In genomic region chr13:107421028-107421427, GRCh38 we compare ENCODE assay signal across 26 cellular contexts.
DNase-seq lines count a peak whose midpoint lies in the region; ATAC-seq, FAIRE-seq and TF ChIP-seq lines count a peak whose summit lies in the region.
"Had no signal": no experiment of that assay in that cellular context is flagged by ENCODE, and none has a peak within 500 bp of the region (broad histone marks: within the 10 kb centered on the region; RNA-seq: fewer than 3 reads in every experiment).

No MANE protein-coding gene starts in this region.

- H3K4me1 ChIP-seq in SK-N-SH (ENCODE audit: control insufficient read depth in 1 of 2, insufficient read depth in 2 of 2, low read depth in 1 of 2, low read length in 1 of 2) (peaks cover 0 to 4% of the 10 kb centered on the region in 2 experiments; a peak in 3 of 4 replicates), endothelial cell of umbilical vein (ENCODE audit: control insufficient read depth, extremely low read depth, insufficient read depth, low read length) (peaks cover 20% of the 10 kb centered on the region), PC-9 (replicated peaks; ENCODE audit: insufficient read depth) (peaks cover 9% of the 10 kb centered on the region; the same call in 1 of the 2 replicates)
- H3K4me1 ChIP-seq: transverse colon had no signal

- CTCF ChIA-PET in SK-N-SH (lab: Yijun Ruan, JAX), result interaction anchor here (1.1 kb wide), 1 partner anchor 11 kb away, joined by 3 read pairs; no protein-coding TSS in a partner anchor
- CTCF ChIA-PET in endothelial cell of umbilical vein (lab: Charles Lee), result interaction anchor here (1.1 to 3.0 kb wide), 4 partner anchors 9 to 231 kb away, joined by 3 to 9 read pairs (median 4); no protein-coding TSS in a partner anchor
- CTCF ChIA-PET in PC-9 (lab: Charles Lee), result no interaction called here

- no peak for FAIRE-seq in endothelial cell of umbilical vein (lab: Jason Lieb, UNC)
- FAIRE-seq: GM18507, H1, kidney had no signal

- BruUV-seq in endothelial cell of umbilical vein (replicated peaks; lab: Mats Ljungman, UMichigan), result no TSS peak
- BruUV-seq in PC-9 (replicated peaks; lab: Mats Ljungman, UMichigan), result no TSS peak

- H3K79me2 ChIP-seq in SK-N-SH (ENCODE audit: insufficient read depth), result peaks cover 23% of the 10 kb centered on the region; the same call in 1 of the 2 replicates
- no peaks in the 10 kb centered on the region for H3K79me2 ChIP-seq in endothelial cell of umbilical vein (ENCODE audit: control insufficient read depth, insufficient read depth, low read length)
- H3K79me2 ChIP-seq in PC-9 (ENCODE audit: low read depth), result no peaks in the 10 kb centered on the region

- no peaks in the 10 kb centered on the region for H3K9me1 ChIP-seq in endothelial cell of umbilical vein (replicated peaks; ENCODE audit: control insufficient read depth, extremely low read depth, insufficient read depth, low read length)

- H3K9ac ChIP-seq in SK-N-SH (no peak overlapping the region), endothelial cell of umbilical vein (replicated peaks; ENCODE audit: extremely low read depth, insufficient read depth, low read length) (no peak overlapping the region)

- TF ChIP-seq RAD21 in SK-N-SH (IDR thresholded peaks at IDR 0.05; ENCODE audit: low read length), result no peak

- no peak overlapping the region for H2AFZ ChIP-seq in SK-N-SH (ENCODE audit: low read depth)
- no peak overlapping the region for H2AFZ ChIP-seq in endothelial cell of umbilical vein (ENCODE audit: low read depth, low read length)
- no peak overlapping the region for H2AFZ ChIP-seq in PC-9

- H3K4me2 ChIP-seq in SK-N-SH (peak overlapping the region; percentile 54), endothelial cell of umbilical vein (ENCODE audit: insufficient read depth, low read length) (peak overlapping the region; percentile 23), PC-9 (no peak overlapping the region)

- H3K9me3 ChIP-seq in SK-N-SH, result no peaks in the 10 kb centered on the region
- no peaks in the 10 kb centered on the region for H3K9me3 ChIP-seq in endothelial cell of umbilical vein (replicated peaks; ENCODE audit: control insufficient read depth, insufficient read depth, low read length)
- no peaks in the 10 kb centered on the region for H3K9me3 ChIP-seq in PC-9 (ENCODE audit: insufficient read depth, low read depth)
- H3K9me3 ChIP-seq: transverse colon had no signal

- WGBS in SK-N-SH (ENCODE audit: low lambda C conversion rate), result 28% methylated on average over 2 of the region's 2 CpGs

- no peak for TF ChIP-seq EP300 in SK-N-SH (IDR thresholded peaks at IDR 0.05; ENCODE audit: borderline replicate concordance in 1 of 2, low read depth in 1 of 2, low read length in 1 of 2)

- dilution Hi-C loops in endothelial cell of umbilical vein (cut with MboI; ENCODE audit: extremely low pct_ligation_motif_present, low sequenced_read_pairs), result no loop called here

- intact Hi-C loops in endothelial cell of umbilical vein (cut with micrococcal nuclease) (no loop called here), PC-9 (cut with micrococcal nuclease; ENCODE audit: unreplicated experiment) (no loop called here)

- H3K27ac ChIP-seq in SK-N-SH (ENCODE audit: low read depth in 2 of 2, low read length in 1 of 2) (peak overlapping the region in 1 of 2 experiments; percentile 67; a peak in 2 of 4 replicates), endothelial cell of umbilical vein (ENCODE audit: insufficient read depth, low read depth, low read length) (no peak overlapping the region), PC-9 (no peak overlapping the region)
- H3K27ac ChIP-seq: transverse colon had no signal

- H3K9me2 ChIP-seq in SK-N-SH, result no peaks in the 10 kb centered on the region
- no peaks in the 10 kb centered on the region; the same call in 1 of the 2 replicates for H3K9me2 ChIP-seq in PC-9 (ENCODE audit: insufficient read depth)

- POLR2A ChIA-PET in SK-N-SH (lab: Yijun Ruan, JAX) (no interaction called here), endothelial cell of umbilical vein (lab: Charles Lee) (no interaction called here), PC-9 (lab: Charles Lee; ENCODE audit: unreplicated experiment) (no interaction called here)

- H3F3A ChIP-seq in SK-N-SH (replicated peaks; ENCODE audit: insufficient read depth), result peaks cover 6% of the 10 kb centered on the region
- no peaks in the 10 kb centered on the region for H3F3A ChIP-seq in PC-9 (ENCODE audit: insufficient read depth, low read depth)

- H3K4me3 ChIP-seq in SK-N-SH (ENCODE audit: low read depth in 2 of 2, low read length in 1 of 2) (peak overlapping the region in 1 of 2 experiments; percentile 27; a peak in 2 of 4 replicates), endothelial cell of umbilical vein (replicated peaks in 1 of 3; ENCODE audit: insufficient read depth in 1 of 3, low read depth in 1 of 3, low read length in 3 of 3) (no peak overlapping the region), PC-9 (no peak overlapping the region)
- H3K4me3 ChIP-seq: transverse colon had no signal

- TF ChIP-seq CTCF in SK-N-SH (IDR thresholded peaks at IDR 0.05) (no peak), endothelial cell of umbilical vein (IDR thresholded peaks at IDR 0.05; ENCODE audit: extremely low read depth in 1 of 2, insufficient read depth in 1 of 2, low read depth in 1 of 2, low read length in 2 of 2) (no peak), omental fat pad (IDR thresholded peaks at IDR 0.05) (no peak), PC-9 (conservative IDR thresholded peaks at IDR 0.05) (no peak)

- no peak for TF ChIP-seq POLR2A in endothelial cell of umbilical vein (IDR thresholded peaks at IDR 0.05; ENCODE audit: low read depth, low read length)

- H4K20me1 ChIP-seq in SK-N-SH (ENCODE audit: insufficient read depth) (no peaks in the 10 kb centered on the region), endothelial cell of umbilical vein (replicated peaks; ENCODE audit: control insufficient read depth, extremely low read depth, insufficient read depth, low read length) (no peaks in the 10 kb centered on the region), PC-9 (ENCODE audit: insufficient read depth) (no peaks in the 10 kb centered on the region; the same call in none of the 2 replicates)

- H3K27me3 ChIP-seq in SK-N-SH (ENCODE audit: insufficient read depth), result no peaks in the 10 kb centered on the region
- H3K27me3 ChIP-seq in endothelial cell of umbilical vein (ENCODE audit: control insufficient read depth in 2 of 2, insufficient read depth in 2 of 2, low read length in 2 of 2), result no peaks in the 10 kb centered on the region
- H3K27me3 ChIP-seq in PC-9 (ENCODE audit: insufficient read depth, low read depth), result no peaks in the 10 kb centered on the region
- H3K27me3 ChIP-seq: transverse colon had no signal

- DNase-seq in HCEC 1CT (peak; percentile 83), SK-N-SH (no peak), endothelial cell of umbilical vein (ENCODE audit: low read depth, low spot score) (peak; percentile 60), omental fat pad (ENCODE audit: low spot score) (no peak), PC-9 (no peak), NOMO-1 treated with dmso at 0.1 percent for 144 hours (lab: John Stamatoyannopoulos, UW; ENCODE audit: unreplicated experiment) (no peak)
- DNase-seq: activated CD4-positive, alpha-beta T cell treated with anti-CD3 and anti-CD28 coated beads, Interleukin-2, amount 10 ng/mL, durations not matched to agents 7 days and 5 days; activated CD8-positive, alpha-beta memory T cell treated with anti-CD3 and anti-CD28 coated beads, Interleukin-2, amount 50 U/mL, for 4 hours; activated effector memory CD4-positive, alpha-beta T cell treated with anti-CD3 and anti-CD28 coated beads, Interleukin-2, amount 50 U/mL, for 16 hours; effector memory CD4-positive, alpha-beta T cell; EL; hippocampal formation; kidney; mesendoderm; naive thymus-derived CD4-positive, alpha-beta T cell; NCI-H187; NK-92 treated with Interleukin-12 subunit alpha and Interleukin-12 subunit beta, amount 100 ng/mL, for 24 hours; SHP77; stimulated activated CD4-positive, alpha-beta T cell treated with anti-CD3 and anti-CD28 coated beads, Interleukin-2, amount 100 ng/mL, for 24 hours; stimulated activated naive CD4-positive, alpha-beta T cell treated with Interleukin-2 at 50 U/mL for 16 hours; T-cell; transverse colon had no signal

- H3K36me3 ChIP-seq in SK-N-SH (replicated peaks in 1 of 2; ENCODE audit: control insufficient read depth in 1 of 2, insufficient read depth in 2 of 2, low read length in 1 of 2), result no peaks in the 10 kb centered on the region
- no peaks in the 10 kb centered on the region for H3K36me3 ChIP-seq in endothelial cell of umbilical vein (ENCODE audit: control insufficient read depth in 2 of 2, extremely low read depth in 1 of 2, insufficient read depth in 2 of 2, low read length in 2 of 2)
- H3K36me3 ChIP-seq in PC-9 (ENCODE audit: low read depth), result no peaks in the 10 kb centered on the region
- H3K36me3 ChIP-seq: transverse colon had no signal

- peak; percentile 57 for ATAC-seq in omental fat pad (ENCODE audit: low FRiP score)
- ATAC-seq in HG02938 (IDR thresholded peaks at IDR 0.05; ENCODE audit: unreplicated experiment), result no peak
- no peak for ATAC-seq in HG03135 (IDR thresholded peaks at IDR 0.05; ENCODE audit: unreplicated experiment)
- ATAC-seq: naive thymus-derived CD4-positive, alpha-beta T cell; T-cell had no signal

TF ChIP-seq in SK-N-SH, 30 proteins besides CTCF, POLR2A, EP300 and RAD21 (continues in another document):
- TF ChIP-seq MXI1 (IDR thresholded peaks at IDR 0.05; ENCODE audit: low read depth, low read length), result no peak
- no peak for TF ChIP-seq FOXJ3 (CRISPR knock-in tag; IDR thresholded peaks at IDR 0.05)
- no peak for TF ChIP-seq ELF1 (IDR thresholded peaks at IDR 0.05)
- TF ChIP-seq POLR2AphosphoS5 (IDR thresholded peaks at IDR 0.05; ENCODE audit: low read depth, low read length), result no peak
- no peak for TF ChIP-seq GATA2 (CRISPR knock-in tag; IDR thresholded peaks at IDR 0.05)
- TF ChIP-seq SMC3 (IDR thresholded peaks at IDR 0.05; ENCODE audit: low read depth, low read length), result no peak

TF ChIP-seq in endothelial cell of umbilical vein, 7 proteins besides CTCF, POLR2A, EP300 and RAD21:
- TF ChIP-seq EZH2 (IDR thresholded peaks at IDR 0.05; ENCODE audit: borderline replicate concordance, low read depth, low read length, severe bottlenecking) (no peak), JUN (IDR thresholded peaks at IDR 0.05; ENCODE audit: borderline replicate concordance, insufficient read depth, insufficient read length, low read depth) (peak; percentile 9), FOS (IDR thresholded peaks at IDR 0.05; ENCODE audit: borderline replicate concordance, insufficient read depth, low read length) (peak; percentile 26), POLR2AphosphoS5 (IDR thresholded peaks at IDR 0.05; ENCODE audit: insufficient read depth, low read depth, low read length) (no peak), GATA2 (IDR thresholded peaks at IDR 0.05; ENCODE audit: insufficient read depth, insufficient read length, low read depth, low read length) (no peak)
- TF ChIP-seq, protein P1, sequence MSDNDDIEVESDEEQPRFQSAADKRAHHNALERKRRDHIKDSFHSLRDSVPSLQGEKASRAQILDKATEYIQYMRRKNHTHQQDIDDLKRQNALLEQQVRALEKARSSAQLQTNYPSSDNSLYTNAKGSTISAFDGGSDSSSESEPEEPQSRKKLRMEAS (IDR thresholded peaks at IDR 0.05; ENCODE audit: insufficient read depth, insufficient read length), result no peak

Comparison
In these comparisons a context has a peak if more than half of its experiments do, and no peak if none do; other contexts are left out.
1. DNase-seq: peak in HCEC 1CT (single experiment) and endothelial cell of umbilical vein (single experiment); none in SK-N-SH (single experiment), omental fat pad (single experiment), PC-9 (0 of 2) and NOMO-1 treated with dmso at 0.1 percent for 144 hours (single experiment).